ENCODE assay signal across 9 cellular contexts in genomic region chr3:37922721-37923575, GRCh38.
DNase-seq lines count a peak whose midpoint lies in the region; ATAC-seq and TF ChIP-seq lines count a peak whose summit lies in the region.
"Had no signal": no experiment of that assay in that cellular context is flagged by ENCODE, and none has a peak within 500 bp of the region (broad histone marks: within the 10 kb centered on the region; RNA-seq: fewer than 3 reads in every experiment).

No MANE protein-coding gene starts in this region.

- H3K4me3 Mint-ChIP-seq in MCF 10A (ENCODE audit: unreplicated experiment): no peak overlapping the region
- no peak overlapping the region for H3K4me3 Mint-ChIP-seq in endothelial cell (ENCODE audit: unreplicated experiment)

- no peak for TF ChIP-seq CTCF in MCF 10A (IDR thresholded peaks at IDR 0.05; ENCODE audit: unreplicated experiment)
- no peak for TF ChIP-seq CTCF in stomach (IDR thresholded peaks at IDR 0.05)
- TF ChIP-seq CTCF in endothelial cell (IDR thresholded peaks at IDR 0.05; ENCODE audit: unreplicated experiment): no peak

- no peak for ATAC-seq in GM21381 (IDR thresholded peaks at IDR 0.05; ENCODE audit: unreplicated experiment)

- WGBS in stomach, 5 donors: 39 to 58% (median 47%) methylated on average over 5 of the region's 5 CpGs

- intact Hi-C loops in MCF 10A (cut with micrococcal nuclease): no loop called here
- intact Hi-C loops in stomach (cut with DNase I; ENCODE audit: low total_unique reads): no loop called here

- H3K9me3 Mint-ChIP-seq in MCF 10A (ENCODE audit: unreplicated experiment) (no peaks in the 10 kb centered on the region), endothelial cell (ENCODE audit: unreplicated experiment) (no peaks in the 10 kb centered on the region)

- H3K36me3 ChIP-seq in stomach: no peaks in the 10 kb centered on the region

- no peak for TF ChIP-seq POLR2A in stomach (IDR thresholded peaks at IDR 0.05)

- DNase-seq in KG1 (lab: John Stamatoyannopoulos, UW) (peak; percentile 59), MCF 10A (ENCODE audit: unreplicated experiment) (peak; percentile 54), stomach (peak; percentile 75), NCI-H526 (lab: John Stamatoyannopoulos, UW) (no peak), endothelial cell (ENCODE audit: low spot score) (no peak), NCI-H1417 (lab: John Stamatoyannopoulos, UW) (no peak)
- DNase-seq: NCI-H446 had no signal

- H3K27me3 ChIP-seq in layer of hippocampus (ENCODE audit: control insufficient read depth, insufficient read depth, low read length) (no peaks in the 10 kb centered on the region), stomach (no peaks in the 10 kb centered on the region)

- H3K9me3 ChIP-seq in stomach: no peaks in the 10 kb centered on the region

- H3K4me1 Mint-ChIP-seq in MCF 10A (ENCODE audit: insufficient read depth, unreplicated experiment) (peaks cover 34% of the 10 kb centered on the region), endothelial cell (ENCODE audit: unreplicated experiment) (peaks cover 52% of the 10 kb centered on the region)

- BruUV-seq in MCF 10A (replicated peaks; lab: Mats Ljungman, UMichigan): no TSS peak

- H3K4me3 ChIP-seq in stomach: no peak overlapping the region

- H3K36me3 Mint-ChIP-seq in MCF 10A (ENCODE audit: insufficient read depth, unreplicated experiment) (peaks cover 18% of the 10 kb centered on the region), endothelial cell (ENCODE audit: low read depth, unreplicated experiment) (peaks cover 16% of the 10 kb centered on the region)

- H3K27ac ChIP-seq in layer of hippocampus (ENCODE audit: low read depth, low read length): peak overlapping the region; percentile 60
- peak overlapping the region; percentile 28 to 73 (median 70) for H3K27ac ChIP-seq in stomach

- peaks cover 33 to 91% (median 62%) of the 10 kb centered on the region in 4 donors for H3K4me1 ChIP-seq in stomach

- CTCF ChIA-PET in MCF 10A (lab: Yijun Ruan, JAX): interaction anchor here (0.6 kb wide), 1 partner anchor 566 kb away, joined by 3 read pairs; no protein-coding TSS in a partner anchor

- TF ChIP-seq EP300 in stomach (IDR thresholded peaks at IDR 0.05): no peak

- H3K27me3 Mint-ChIP-seq in MCF 10A (ENCODE audit: insufficient read depth, unreplicated experiment): no peaks in the 10 kb centered on the region
- peaks cover 8% of the 10 kb centered on the region for H3K27me3 Mint-ChIP-seq in endothelial cell (ENCODE audit: unreplicated experiment)

- POLR2A ChIA-PET in MCF 10A (lab: Yijun Ruan, JAX): interaction anchor here (0.7 to 1.6 kb wide), 7 partner anchors 9 to 59 kb away, joined by 3 to 12 read pairs (median 3); no protein-coding TSS in a partner anchor

- peak overlapping the region; percentile 40 for H3K27ac Mint-ChIP-seq in MCF 10A (ENCODE audit: low read depth, unreplicated experiment)
- H3K27ac Mint-ChIP-seq in endothelial cell (ENCODE audit: unreplicated experiment): no peak overlapping the region

Comparison
In these comparisons a context has a peak if more than half of its experiments do, and no peak if none do; other contexts are left out.
1. DNase-seq: peak in KG1 (single experiment), MCF 10A (single experiment) and stomach (single experiment); none in NCI-H526 (0 of 2), endothelial cell (single experiment) and NCI-H1417 (0 of 3).